1 cellular context compared by ENCODE assay signal in the genomic region with DNA sequence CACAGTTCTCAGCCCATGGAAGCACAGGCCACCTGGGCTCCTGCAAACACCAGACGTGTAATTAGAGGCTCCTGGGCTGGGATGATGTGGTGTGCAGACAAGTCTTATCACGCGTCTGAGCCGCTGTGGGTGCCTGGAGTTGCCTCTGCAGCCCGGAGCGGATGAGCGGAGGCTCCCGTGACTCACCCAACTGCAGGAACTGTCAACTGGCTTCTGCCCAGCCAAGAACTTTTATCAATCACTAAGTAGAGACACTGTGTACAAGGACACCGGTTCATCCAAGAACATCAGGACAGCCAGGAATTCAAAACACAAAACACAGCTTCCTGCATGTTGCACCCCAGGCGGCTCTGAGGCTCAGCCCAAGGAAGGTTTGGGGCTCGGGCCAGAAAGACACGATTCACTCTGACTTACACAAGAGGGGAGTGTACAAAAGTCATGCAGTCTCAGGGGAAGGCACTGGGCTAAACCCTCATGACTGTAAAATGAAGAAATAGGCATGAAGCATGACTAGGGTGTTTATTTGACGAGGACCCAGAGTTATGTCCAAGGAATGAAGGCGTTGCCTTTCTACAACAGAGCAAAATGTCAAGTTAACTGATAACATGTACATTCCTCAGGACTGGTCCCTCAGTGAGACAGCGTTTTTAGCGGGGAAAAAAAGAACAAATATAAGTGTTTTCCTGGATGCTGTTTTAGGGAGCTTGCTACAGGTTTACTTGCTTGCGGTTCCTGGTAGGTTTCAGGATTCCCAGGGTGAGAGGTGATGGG.
TF ChIP-seq lines count a peak whose summit lies in the region.

No MANE protein-coding gene starts in this region.

TF ChIP-seq in HepG2, 621 proteins besides CTCF, POLR2A, EP300 and RAD21 (continued from another document and continues in another):
- TF ChIP-seq, protein P1, sequence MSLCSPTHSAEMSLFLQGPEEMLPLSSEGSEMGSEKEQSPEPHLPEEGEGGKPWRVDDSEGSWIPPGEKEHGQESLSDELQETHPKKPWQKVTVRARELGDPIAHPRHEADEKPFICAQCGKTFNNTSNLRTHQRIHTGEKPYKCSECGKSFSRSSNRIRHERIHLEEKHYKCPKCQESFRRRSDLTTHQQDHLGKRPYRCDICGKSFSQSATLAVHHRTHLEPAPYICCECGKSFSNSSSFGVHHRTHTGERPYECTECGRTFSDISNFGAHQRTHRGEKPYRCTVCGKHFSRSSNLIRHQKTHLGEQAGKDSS (CRISPR knock-in tag; IDR thresholded peaks at IDR 0.05; ENCODE audit: borderline replicate concordance, low read depth): no peak
- TF ChIP-seq, protein P2, sequence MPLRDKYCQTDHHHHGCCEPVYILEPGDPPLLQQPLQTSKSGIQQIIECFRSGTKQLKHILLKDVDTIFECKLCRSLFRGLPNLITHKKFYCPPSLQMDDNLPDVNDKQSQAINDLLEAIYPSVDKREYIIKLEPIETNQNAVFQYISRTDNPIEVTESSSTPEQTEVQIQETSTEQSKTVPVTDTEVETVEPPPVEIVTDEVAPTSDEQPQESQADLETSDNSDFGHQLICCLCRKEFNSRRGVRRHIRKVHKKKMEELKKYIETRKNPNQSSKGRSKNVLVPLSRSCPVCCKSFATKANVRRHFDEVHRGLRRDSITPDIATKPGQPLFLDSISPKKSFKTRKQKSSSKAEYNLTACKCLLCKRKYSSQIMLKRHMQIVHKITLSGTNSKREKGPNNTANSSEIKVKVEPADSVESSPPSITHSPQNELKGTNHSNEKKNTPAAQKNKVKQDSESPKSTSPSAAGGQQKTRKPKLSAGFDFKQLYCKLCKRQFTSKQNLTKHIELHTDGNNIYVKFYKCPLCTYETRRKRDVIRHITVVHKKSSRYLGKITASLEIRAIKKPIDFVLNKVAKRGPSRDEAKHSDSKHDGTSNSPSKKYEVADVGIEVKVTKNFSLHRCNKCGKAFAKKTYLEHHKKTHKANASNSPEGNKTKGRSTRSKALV (CRISPR knock-in tag; IDR thresholded peaks at IDR 0.05): no peak
- TF ChIP-seq ATAD3A (CRISPR knock-in tag; IDR thresholded peaks at IDR 0.05) (no peak), TCF7 (IDR thresholded peaks at IDR 0.05; ENCODE audit: low read depth) (no peak), BCL6 (CRISPR knock-in tag; IDR thresholded peaks at IDR 0.05) (peak; percentile 49; the same call in 1 of the 2 replicates), TMF1 (CRISPR knock-in tag; IDR thresholded peaks at IDR 0.05; ENCODE audit: low read depth) (no peak), MNT (IDR thresholded peaks at IDR 0.05) (0 out of 2 replicates have a peak, but pooled peaks have one; percentile 14), CREM (IDR thresholded peaks at IDR 0.05) (no peak), CREM (CRISPR knock-in tag; IDR thresholded peaks at IDR 0.05) (no peak), GLI4 (CRISPR knock-in tag; IDR thresholded peaks at IDR 0.05; ENCODE audit: borderline replicate concordance) (no peak), RFX5 (IDR thresholded peaks at IDR 0.05; ENCODE audit: low read depth, low read length) (no peak), ZNF510 (CRISPR knock-in tag; IDR thresholded peaks at IDR 0.05; ENCODE audit: low read depth) (no peak), ZBTB39 (CRISPR knock-in tag; IDR thresholded peaks at IDR 0.05) (no peak), POLR2AphosphoS2 (IDR thresholded peaks at IDR 0.05; ENCODE audit: low read depth, low read length) (no peak), SMAD1 (CRISPR knock-in tag; IDR thresholded peaks at IDR 0.05; ENCODE audit: borderline replicate concordance, low read depth) (no peak), ZNF546 (CRISPR knock-in tag; conservative IDR thresholded peaks at IDR 0.05) (no peak), ARNT (IDR thresholded peaks at IDR 0.05) (no peak), NCOA1 (CRISPR knock-in tag; IDR thresholded peaks at IDR 0.05) (no peak), AFF4 (CRISPR knock-in tag; IDR thresholded peaks at IDR 0.05) (no peak), CEBPG (CRISPR knock-in tag; IDR thresholded peaks at IDR 0.05) (no peak), MAZ (IDR thresholded peaks at IDR 0.05; ENCODE audit: borderline replicate concordance, low read depth, low read length) (no peak), MAZ (CRISPR knock-in tag; IDR thresholded peaks at IDR 0.05; ENCODE audit: low read depth) (no peak), ZNF646 (CRISPR knock-in tag; IDR thresholded peaks at IDR 0.05) (no peak), POLR2G (IDR thresholded peaks at IDR 0.05; ENCODE audit: low read depth, low read length) (peak; percentile 54), ZIK1 (CRISPR knock-in tag; IDR thresholded peaks at IDR 0.05; ENCODE audit: borderline replicate concordance, low read depth) (no peak), ZNF720 (CRISPR knock-in tag; IDR thresholded peaks at IDR 0.05) (no peak), GMEB1 (CRISPR knock-in tag; IDR thresholded peaks at IDR 0.05; ENCODE audit: borderline replicate concordance) (no peak), ZNF747 (CRISPR knock-in tag; IDR thresholded peaks at IDR 0.05; ENCODE audit: borderline replicate concordance) (no peak), CEBPB (IDR thresholded peaks at IDR 0.05; ENCODE audit: borderline replicate concordance, low read depth, low read length) (peak; percentile 46), ZBTB1 (CRISPR knock-in tag; IDR thresholded peaks at IDR 0.05; ENCODE audit: borderline replicate concordance) (no peak), RBAK (CRISPR knock-in tag; IDR thresholded peaks at IDR 0.05) (no peak), ZNF839 (CRISPR knock-in tag; IDR thresholded peaks at IDR 0.05; ENCODE audit: borderline replicate concordance) (no peak), MTF2 (CRISPR knock-in tag; IDR thresholded peaks at IDR 0.05; ENCODE audit: borderline replicate concordance) (no peak), ZNF572 (CRISPR knock-in tag; IDR thresholded peaks at IDR 0.05) (no peak), ZNF746 (CRISPR knock-in tag; IDR thresholded peaks at IDR 0.05) (no peak), ZNF776 (CRISPR knock-in tag; IDR thresholded peaks at IDR 0.05) (no peak)
